ENCODE assay signal across 8 cellular contexts in genomic region chr10:31101123-31101522, GRCh38.
DNase-seq lines count a peak whose midpoint lies in the region; ATAC-seq, FAIRE-seq and TF ChIP-seq lines count a peak whose summit lies in the region.

No MANE protein-coding gene starts in this region.

- H3K27me3 ChIP-seq in pancreas = no peaks in the 10 kb centered on the region

- DNase-seq in AG08396 (ENCODE audit: low spot score) (peak; percentile 59), NB4 (ENCODE audit: low read depth) (peak; percentile 43), pancreas (peak in 1 of 6 donors; percentile 25), NCI-H2227 (lab: John Stamatoyannopoulos, UW; ENCODE audit: unreplicated experiment) (no peak), Ammon's horn (ENCODE audit: low spot score) (no peak), NCI-H526 treated with DMSO at 0.1 percent for 48 hours (lab: John Stamatoyannopoulos, UW) (no peak)

- no peaks in the 10 kb centered on the region for H3K9me3 ChIP-seq in pancreas

- TF ChIP-seq CTCF in NB4 (IDR thresholded peaks at IDR 0.05; ENCODE audit: low read depth, low read length) (no peak), pancreas (IDR thresholded peaks at IDR 0.05) (no peak)

- H3K27ac ChIP-seq in pancreas = peak overlapping the region in 2 of 4 donors; percentile 17 to 30

- peak overlapping the region; percentile 85 for H3K27ac Mint-ChIP-seq in activated naive CD8-positive, alpha-beta T cell

- no peak overlapping the region for H3K4me3 Mint-ChIP-seq in activated naive CD8-positive, alpha-beta T cell

- peak; percentile 74 for ATAC-seq in GM21619 (IDR thresholded peaks at IDR 0.05; ENCODE audit: unreplicated experiment)
- ATAC-seq in pancreas = peak in 3 of 4 donors; percentile 60 to 87 (median 86)

- no peaks in the 10 kb centered on the region for H3K9me3 Mint-ChIP-seq in activated naive CD8-positive, alpha-beta T cell (ENCODE audit: low read depth)

- H3K4me1 ChIP-seq in pancreas = no peaks in the 10 kb centered on the region

- intact Hi-C loops in pancreas (cut with DNase I) = no loop called here

- H3K36me3 ChIP-seq in pancreas = no peaks in the 10 kb centered on the region

- TF ChIP-seq POLR2A in NB4 (IDR thresholded peaks at IDR 0.05; ENCODE audit: extremely low read depth, insufficient read length) = no peak

- H3K36me3 Mint-ChIP-seq in activated naive CD8-positive, alpha-beta T cell = no peaks in the 10 kb centered on the region

- H3K4me3 ChIP-seq in NB4 (ENCODE audit: low read depth, low read length) (no peak overlapping the region), pancreas (no peak overlapping the region)

- peaks cover 30% of the 10 kb centered on the region for H3K4me1 Mint-ChIP-seq in activated naive CD8-positive, alpha-beta T cell (ENCODE audit: low read depth)

- FAIRE-seq in pancreas (lab: Jason Lieb, UNC) = no peak

- H3K27me3 Mint-ChIP-seq in activated naive CD8-positive, alpha-beta T cell = no peaks in the 10 kb centered on the region

- WGBS in pancreas, 2 donors = 49 to 67% methylated on average over 4 of the region's 4 CpGs

Comparison
In these comparisons a context has a peak if more than half of its experiments do, and no peak if none do; other contexts are left out.
1. DNase-seq: peak in AG08396 (single experiment) and NB4 (single experiment); none in NCI-H2227 (single experiment), Ammon's horn (single experiment) and NCI-H526 treated with DMSO at 0.1 percent for 48 hours (single experiment).